Comparison of ENCODE assay signal across 30 cellular contexts in the genomic region with DNA sequence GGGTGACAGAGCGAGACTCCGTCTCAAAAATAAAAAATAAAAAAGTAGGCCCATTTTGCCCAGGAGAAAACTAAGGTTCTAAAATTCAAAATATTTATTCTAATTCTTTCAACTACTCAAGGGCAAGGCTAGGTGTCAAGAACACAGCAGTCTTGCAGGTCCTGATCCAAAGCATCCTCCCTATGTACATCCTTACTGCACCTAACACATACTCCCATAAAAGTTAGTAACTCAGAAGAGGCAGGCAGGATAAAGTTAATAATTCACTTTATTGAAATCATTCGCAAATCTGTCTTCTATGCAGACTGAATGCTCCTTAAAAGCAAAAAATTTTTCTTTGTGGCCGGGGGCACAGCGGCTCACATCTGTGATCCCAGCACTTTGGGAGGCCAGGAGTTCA.
"Had no signal": no experiment of that assay in that cellular context is flagged by ENCODE, and none has a peak within 500 bp of the region (broad histone marks: within the 10 kb centered on the region; RNA-seq: fewer than 3 reads in every experiment).

No MANE protein-coding gene starts in this region.

- H3K27ac ChIP-seq: breast epithelium, Peyer's patch had no signal

- H3K4me1 Mint-ChIP-seq: WTC11 had no signal

- H3K4me3 ChIP-seq: adrenal gland, body of pancreas, breast epithelium, Peyer's patch had no signal

- H3K36me3 ChIP-seq: breast epithelium had no signal

- DNase-seq: activated CD4-positive, alpha-beta T cell treated with anti-CD3 and anti-CD28 coated beads for 36 hours; activated CD4-positive, alpha-beta T cell treated with anti-CD3 and anti-CD28 coated beads, Interleukin-2, amount 10 ng/mL, durations not matched to agents 7 days and 5 days; activated CD4-positive, alpha-beta T cell treated with anti-CD3 and anti-CD28 coated beads, Interleukin-2, amount 50 U/mL, for 48 hours; activated CD8-positive, alpha-beta T cell treated with anti-CD3 and anti-CD28 coated beads, Interleukin-2, amount 10 ng/mL, durations not matched to agents 7 days and 5 days; activated gamma-delta T cell treated with Interleukin-2 at 50 U/mL for 16 hours; activated naive CD4-positive, alpha-beta T cell treated with anti-CD3 and anti-CD28 coated beads for 36 hours; activated T-cell treated with anti-CD3 and anti-CD28 coated beads, Interleukin-2, amount 50 U/mL, for 4 hours; body of pancreas; caudate nucleus; cerebellar nuclear complex; NCI-H1048; NCI-H1105 treated with DMSO at 0.1 percent for 48 hours; NCI-H1436; NCI-H1694; NCI-H1930; NCI-H2081 treated with DMSO at 0.1 percent for 48 hours; NCI-H226; NCI-H446 treated with DMSO at 0.1 percent for 48 hours; NCI-H524; NCI-H69; NCI-H82; PC-3; Peyer's patch; RPMI8226 had no signal

- H3K27me3 ChIP-seq: adrenal gland, body of pancreas, breast epithelium, Peyer's patch had no signal

- H3K9me3 ChIP-seq: adrenal gland, body of pancreas, breast epithelium, Peyer's patch had no signal

- H3K9me3 Mint-ChIP-seq: activated CD4-positive, alpha-beta T cell treated with anti-CD3 and anti-CD28 coated beads, Interleukin-2, amount 10 ng/mL, durations not matched to agents 7 days and 5 days; activated naive CD4-positive, alpha-beta T cell treated with anti-CD3 and anti-CD28 coated beads for 36 hours; activated naive CD4-positive, alpha-beta T cell treated with anti-CD3 and anti-CD28 coated beads, Interleukin-2, amount 50 U/mL, for 72 hours; activated T-cell treated with anti-CD3 and anti-CD28 coated beads, Interleukin-2, amount 50 U/mL, for 4 hours; activated T-helper 1 cell treated with anti-CD3 and anti-CD28 coated beads, Interleukin-12 subunit alpha, Interleukin-12 subunit beta, Interleukin-2, Interleukin-4 antibody, amounts not matched to agents 30 ng/mL and 10 ng/mL and 1 ng/mL, durations not matched to agents 14 hours and 24 hours and 36 hours; T-helper 2 cell treated with Interferon-gamma antibody and Interleukin-4, amounts not matched to agents 5 μg/mL and 100 μg/mL, for 36 hours; WTC11 had no signal

- H3K27me3 Mint-ChIP-seq: activated CD4-positive, alpha-beta T cell treated with anti-CD3 and anti-CD28 coated beads for 36 hours; activated CD4-positive, alpha-beta T cell treated with anti-CD3 and anti-CD28 coated beads, Interleukin-2, amount 10 ng/mL, durations not matched to agents 7 days and 5 days had no signal

- H3K4me3 Mint-ChIP-seq: activated CD4-positive, alpha-beta T cell treated with anti-CD3 and anti-CD28 coated beads for 36 hours; activated CD4-positive, alpha-beta T cell treated with anti-CD3 and anti-CD28 coated beads, Interleukin-2, amount 10 ng/mL, durations not matched to agents 7 days and 5 days; activated CD8-positive, alpha-beta T cell treated with anti-CD3 and anti-CD28 coated beads, Interleukin-2, amount 10 ng/mL, durations not matched to agents 7 days and 5 days; activated naive CD4-positive, alpha-beta T cell treated with anti-CD3 and anti-CD28 coated beads for 36 hours; activated T-cell treated with anti-CD3 and anti-CD28 coated beads, Interleukin-2, amount 50 U/mL, for 4 hours; activated T-helper 1 cell treated with anti-CD3 and anti-CD28 coated beads, Interleukin-12 subunit alpha, Interleukin-12 subunit beta, Interleukin-2, Interleukin-4 antibody, amounts not matched to agents 30 ng/mL and 10 ng/mL and 1 ng/mL, durations not matched to agents 14 hours and 24 hours and 36 hours; T-helper 2 cell treated with Interferon-gamma antibody and Interleukin-4, amounts not matched to agents 5 μg/mL and 100 μg/mL, for 36 hours; WTC11 had no signal

- H3K27ac Mint-ChIP-seq: activated CD4-positive, alpha-beta T cell treated with anti-CD3 and anti-CD28 coated beads for 36 hours; activated CD4-positive, alpha-beta T cell treated with anti-CD3 and anti-CD28 coated beads, Interleukin-2, amount 10 ng/mL, durations not matched to agents 7 days and 5 days; activated CD8-positive, alpha-beta T cell treated with anti-CD3 and anti-CD28 coated beads, Interleukin-2, amount 10 ng/mL, durations not matched to agents 7 days and 5 days; activated naive CD4-positive, alpha-beta T cell treated with anti-CD3 and anti-CD28 coated beads for 36 hours; activated naive CD4-positive, alpha-beta T cell treated with anti-CD3 and anti-CD28 coated beads, Interleukin-2, amount 50 U/mL, for 72 hours; activated T-helper 1 cell treated with anti-CD3 and anti-CD28 coated beads, Interleukin-12 subunit alpha, Interleukin-12 subunit beta, Interleukin-2, Interleukin-4 antibody, amounts not matched to agents 30 ng/mL and 10 ng/mL and 1 ng/mL, durations not matched to agents 14 hours and 24 hours and 36 hours; T-helper 2 cell treated with Interferon-gamma antibody and Interleukin-4, amounts not matched to agents 5 μg/mL and 100 μg/mL, for 36 hours; WTC11 had no signal
